Comparison of ENCODE assay signal across 8 cellular contexts in genomic region chr13:91647361-91647970, GRCh38.
DNase-seq lines count a peak whose midpoint lies in the region; ATAC-seq and TF ChIP-seq lines count a peak whose summit lies in the region.

No MANE protein-coding gene starts in this region.

- H3K27me3 ChIP-seq in fibroblast of lung (ENCODE audit: control insufficient read depth, insufficient read depth, low read length) (no peaks in the 10 kb centered on the region), tibial artery (no peaks in the 10 kb centered on the region)

- H3K9me3 ChIP-seq in fibroblast of lung (ENCODE audit: control insufficient read depth, insufficient read depth, low read depth, low read length) (no peaks in the 10 kb centered on the region), tibial artery (no peaks in the 10 kb centered on the region)

- H3K36me3 Mint-ChIP-seq in activated CD4-positive, alpha-beta T cell treated with anti-CD3 and anti-CD28 coated beads, Interleukin-2, amount 10 ng/mL, durations not matched to agents 24 days and 14 days (ENCODE audit: low read depth) = no peaks in the 10 kb centered on the region

- H3K9ac ChIP-seq in fibroblast of lung (ENCODE audit: insufficient read depth, low read length) = no peak overlapping the region

- no peak overlapping the region for H2AFZ ChIP-seq in fibroblast of lung (ENCODE audit: low read length)

- H3K36me3 ChIP-seq in fibroblast of lung (ENCODE audit: control insufficient read depth, insufficient read depth, low read length) = no peaks in the 10 kb centered on the region
- H3K36me3 ChIP-seq in tibial artery = no peaks in the 10 kb centered on the region

- TF ChIP-seq CTCF in fibroblast of lung (conservative IDR thresholded peaks at IDR 0.05 in 1 of 2, IDR thresholded peaks at IDR 0.05 in 1 of 2; ENCODE audit: low read depth in 1 of 2, low read length in 2 of 2) (peak in 1 of 2 donors; percentile 50), tibial artery (IDR thresholded peaks at IDR 0.05) (no peak)

- no peak overlapping the region for H3K4me2 ChIP-seq in fibroblast of lung (ENCODE audit: extremely low read depth, insufficient read depth, low read length)

- no peak overlapping the region for H3K4me3 Mint-ChIP-seq in activated CD4-positive, alpha-beta T cell treated with anti-CD3 and anti-CD28 coated beads, Interleukin-2, amount 10 ng/mL, durations not matched to agents 24 days and 14 days

- H3K4me1 ChIP-seq in fibroblast of lung (ENCODE audit: control insufficient read depth, extremely low read depth, insufficient read depth, low read length) (no peaks in the 10 kb centered on the region), tibial artery (no peaks in the 10 kb centered on the region)

- H3K4me3 ChIP-seq in fibroblast of lung (replicated peaks in 1 of 4; ENCODE audit: control extremely low read depth in 1 of 4, insufficient read depth in 1 of 4, low read depth in 3 of 4, low read length in 4 of 4) (no peak overlapping the region), tibial artery (no peak overlapping the region)

- H3K4me1 Mint-ChIP-seq in activated CD4-positive, alpha-beta T cell treated with anti-CD3 and anti-CD28 coated beads, Interleukin-2, amount 10 ng/mL, durations not matched to agents 24 days and 14 days = no peaks in the 10 kb centered on the region

- H3K79me2 ChIP-seq in fibroblast of lung (ENCODE audit: control insufficient read depth, insufficient read depth, low read length) = no peaks in the 10 kb centered on the region

- no peaks in the 10 kb centered on the region for H3K27me3 Mint-ChIP-seq in activated CD4-positive, alpha-beta T cell treated with anti-CD3 and anti-CD28 coated beads, Interleukin-2, amount 10 ng/mL, durations not matched to agents 24 days and 14 days

- H3K27ac ChIP-seq in fibroblast of lung (ENCODE audit: insufficient read depth, low read length) (no peak overlapping the region), tibial artery (no peak overlapping the region)

- intact Hi-C loops in tibial artery (cut with DNase I; ENCODE audit: low total_unique reads) = no loop called here
- intact Hi-C loops in activated CD4-positive, alpha-beta T cell treated with anti-CD3 and anti-CD28 coated beads, Interleukin-2, amount 10 ng/mL, durations not matched to agents 24 days and 14 days (cut with micrococcal nuclease) = no loop called here

- DNase-seq in A172 (ENCODE audit: low spot score) = peak; percentile 16
- DNase-seq in NCI-H446 (lab: John Stamatoyannopoulos, UW) = peak; percentile 17 to 63
- peak; percentile 53 to 81 for DNase-seq in fibroblast of lung (ENCODE audit: low read depth in 2 of 2)
- DNase-seq in HCEC 1CT = no peak
- DNase-seq in tibial artery = no peak
- no peak for DNase-seq in cortex of kidney (lab: John Stamatoyannopoulos, UW)
- DNase-seq in activated CD4-positive, alpha-beta T cell treated with anti-CD3 and anti-CD28 coated beads, Interleukin-2, amount 10 ng/mL, durations not matched to agents 24 days and 14 days = no peak

- H3K27ac Mint-ChIP-seq in activated CD4-positive, alpha-beta T cell treated with anti-CD3 and anti-CD28 coated beads, Interleukin-2, amount 10 ng/mL, durations not matched to agents 24 days and 14 days = no peak overlapping the region

- peak; percentile 55 for ATAC-seq in GM18909 (IDR thresholded peaks at IDR 0.05; ENCODE audit: poor library complexity, unreplicated experiment)

- no peaks in the 10 kb centered on the region for H3K9me3 Mint-ChIP-seq in activated CD4-positive, alpha-beta T cell treated with anti-CD3 and anti-CD28 coated beads, Interleukin-2, amount 10 ng/mL, durations not matched to agents 24 days and 14 days

- H4K20me1 ChIP-seq in fibroblast of lung (ENCODE audit: control insufficient read depth, extremely low read depth, insufficient read depth, low read length) = no peaks in the 10 kb centered on the region

Comparison
In these comparisons a context has a peak if more than half of its experiments do, and no peak if none do; other contexts are left out.
1. DNase-seq: peak in A172 (single experiment), NCI-H446 (2 of 2) and fibroblast of lung (2 of 2); none in HCEC 1CT (single experiment), tibial artery (0 of 2), cortex of kidney (single experiment) and activated CD4-positive, alpha-beta T cell treated with anti-CD3 and anti-CD28 coated beads, Interleukin-2, amount 10 ng/mL, durations not matched to agents 24 days and 14 days (single experiment).